Comparison of ENCODE assay signal across 20 cellular contexts in the genomic region with DNA sequence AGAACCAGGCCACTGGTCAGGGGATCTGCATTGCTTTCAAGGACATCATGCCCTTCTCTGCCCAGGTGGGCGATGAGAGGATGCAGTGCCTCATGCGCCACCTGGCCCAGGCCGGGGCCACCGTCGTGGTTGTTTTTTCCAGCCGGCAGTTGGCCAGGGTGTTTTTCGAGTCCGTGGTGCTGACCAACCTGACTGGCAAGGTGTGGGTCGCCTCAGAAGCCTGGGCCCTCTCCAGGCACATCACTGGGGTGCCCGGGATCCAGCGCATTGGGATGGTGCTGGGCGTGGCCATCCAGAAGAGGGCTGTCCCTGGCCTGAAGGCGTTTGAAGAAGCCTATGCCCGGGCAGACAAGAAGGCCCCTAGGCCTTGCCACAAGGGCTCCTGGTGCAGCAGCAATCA. TPM values are rescaled to one million over a fixed set of nuclear protein-coding genes. Genes with fewer than 3 reads are reported as not detected.
A peak's percentile ranks its signal among the peaks of the same experiment; 100 is the strongest.
DNase-seq lines count a peak whose midpoint lies in the region; ATAC-seq, FAIRE-seq and TF ChIP-seq lines count a peak whose summit lies in the region.
"Had no signal": no experiment of that assay in that cellular context is flagged by ENCODE, and none has a peak within 500 bp of the region (broad histone marks: within the 10 kb centered on the region; RNA-seq: fewer than 3 reads in every experiment).

No MANE protein-coding gene starts in this region.

- CTCF ChIA-PET in SK-N-SH (lab: Yijun Ruan, JAX) (interaction anchor here (1.2 to 1.4 kb wide), 2 partner anchors 20 to 53 kb away, joined by 3 to 7 read pairs; partner anchors contain the start of gene NOL9), K562 (lab: Yijun Ruan, JAX; ENCODE audit: low intra/inter-chr PET ratio) (no interaction called here)

- H3K4me2 ChIP-seq in SK-N-SH (no peak overlapping the region), K562 (ENCODE audit: insufficient read depth, low read length) (no peak overlapping the region), osteoblast (ENCODE audit: insufficient read depth, low read length) (no peak overlapping the region)
- H3K4me2 ChIP-seq: BLaER1 treated with 17β-estradiol and CSF1 and Interleukin-3, amounts not matched to agents 10 nM and 100 nM had no signal

- FAIRE-seq in K562 (lab: Jason Lieb, UNC): no peak
- FAIRE-seq: A204.1, D721Med, G401.6 had no signal

- H3F3A ChIP-seq in SK-N-SH (replicated peaks; ENCODE audit: insufficient read depth): no peaks in the 10 kb centered on the region

- no TSS peak for BruUV-seq in K562 (replicated peaks; lab: Mats Ljungman, UMichigan)

- TF ChIP-seq CTCF in SK-N-SH (IDR thresholded peaks at IDR 0.05): no peak
- no peak for TF ChIP-seq CTCF in K562 (IDR thresholded peaks at IDR 0.05 in 2 of 3, conservative IDR thresholded peaks at IDR 0.05 in 1 of 3; ENCODE audit: insufficient read depth in 2 of 3, low read depth in 1 of 3, low read length in 3 of 3)
- no peak for TF ChIP-seq CTCF in osteoblast (IDR thresholded peaks at IDR 0.05; ENCODE audit: extremely low read depth, low read depth, low read length)
- TF ChIP-seq CTCF in BE2C (IDR thresholded peaks at IDR 0.05; ENCODE audit: low read depth, low read length): no peak

- WGBS in SK-N-SH (ENCODE audit: low lambda C conversion rate): 68% methylated on average over 4 of the region's 14 CpGs
- WGBS in K562 (ENCODE audit: insufficient coverage, low coverage, missing lambda C conversion rate): 42% methylated on average over 12 of the region's 14 CpGs

- H3K27ac ChIP-seq in SK-N-SH (ENCODE audit: low read depth in 2 of 2, low read length in 1 of 2): no peak overlapping the region
- H3K27ac ChIP-seq in K562 (ENCODE audit: extremely low read depth, low read depth, low read length): no peak overlapping the region
- H3K27ac ChIP-seq in osteoblast (ENCODE audit: low read depth, low read length): no peak overlapping the region
- H3K27ac ChIP-seq: 22Rv1; BLaER1 treated with 17β-estradiol and CSF1 and Interleukin-3, amounts not matched to agents 10 nM and 100 nM; C4-2B had no signal

- TF ChIP-seq POLR2A in K562 (conservative IDR thresholded peaks at IDR 0.05): no peak

- H3K9me3 ChIP-seq in SK-N-SH (no peaks in the 10 kb centered on the region), K562 (replicated peaks; ENCODE audit: control insufficient read depth, insufficient read depth, low read depth, low read length) (no peaks in the 10 kb centered on the region), osteoblast (ENCODE audit: low read depth, low read length) (peaks cover 3% of the 10 kb centered on the region), BE2C (no peaks in the 10 kb centered on the region)
- H3K9me3 ChIP-seq: Caco-2 had no signal

- TF ChIP-seq RAD21 in SK-N-SH (IDR thresholded peaks at IDR 0.05; ENCODE audit: low read length) (no peak), K562 (CRISPR knock-in tag; conservative IDR thresholded peaks at IDR 0.05 in 1 of 2, IDR thresholded peaks at IDR 0.05 in 1 of 2) (no peak)

- H3K79me2 ChIP-seq in SK-N-SH (ENCODE audit: insufficient read depth): no peaks in the 10 kb centered on the region
- peaks cover under 1% of the 10 kb centered on the region; the same call in 2 of the 3 replicates for H3K79me2 ChIP-seq in K562 (ENCODE audit: control insufficient read depth, insufficient read depth, low read length)
- peaks cover under 1% of the 10 kb centered on the region for H3K79me2 ChIP-seq in osteoblast (ENCODE audit: insufficient read depth, low read length)

- in situ Hi-C loops in K562 (cut with MboI): no loop called here

- POLR2A ChIA-PET in SK-N-SH (lab: Yijun Ruan, JAX) (no interaction called here), K562 (lab: Yijun Ruan, JAX) (interaction anchor here (1.0 to 1.5 kb wide), 3 partner anchors 13 to 20 kb away, joined by 4 read pairs; partner anchors contain the start of gene TAS1R1)

- no peaks in the 10 kb centered on the region for H3K9me2 ChIP-seq in SK-N-SH

- H3K9ac ChIP-seq in SK-N-SH (no peak overlapping the region), K562 (ENCODE audit: insufficient read depth in 1 of 2, low read depth in 2 of 2, low read length in 2 of 2) (peak overlapping the region in 1 of 2 experiments; percentile 27; a peak in 1 of 4 replicates)
- H3K9ac ChIP-seq: BLaER1 treated with 17β-estradiol and CSF1 and Interleukin-3, amounts not matched to agents 10 nM and 100 nM had no signal

- no peak overlapping the region for H3K4me3 ChIP-seq in SK-N-SH (ENCODE audit: low read depth in 2 of 2, low read length in 1 of 2)
- no peak overlapping the region for H3K4me3 ChIP-seq in K562
- H3K4me3 ChIP-seq in osteoblast (ENCODE audit: insufficient read depth, low read length): no peak overlapping the region
- no peak overlapping the region for H3K4me3 ChIP-seq in BE2C (ENCODE audit: low read depth, low read length)
- H3K4me3 ChIP-seq: BLaER1 treated with 17β-estradiol and CSF1 and Interleukin-3, amounts not matched to agents 10 nM and 100 nM had no signal

- H3K27me3 ChIP-seq in SK-N-SH (ENCODE audit: insufficient read depth) (no peaks in the 10 kb centered on the region), K562 (ENCODE audit: control insufficient read depth in 2 of 2, insufficient read depth in 2 of 2, low read length in 2 of 2) (no peaks in the 10 kb centered on the region), osteoblast (ENCODE audit: insufficient read depth, low read length) (peaks cover 9% of the 10 kb centered on the region), BE2C (no peaks in the 10 kb centered on the region)
- H3K27me3 ChIP-seq: BLaER1 treated with 17β-estradiol and CSF1 and Interleukin-3, amounts not matched to agents 10 nM and 100 nM had no signal

- H2AFZ ChIP-seq in SK-N-SH (ENCODE audit: low read depth): no peak overlapping the region
- no peak overlapping the region for H2AFZ ChIP-seq in K562 (ENCODE audit: low read depth, low read length)
- no peak overlapping the region for H2AFZ ChIP-seq in osteoblast (ENCODE audit: low read length)

- intact Hi-C loops in K562 (cut with micrococcal nuclease): no loop called here

- DNase-seq in SK-N-SH: peak; percentile 10
- DNase-seq in K562 (ENCODE audit: extremely low read depth in 1 of 4, low spot score in 3 of 4): no peak
- peak; percentile 42 for DNase-seq in osteoblast (ENCODE audit: insufficient read length, low spot score, missing footprints)
- no peak for DNase-seq in HCEC 1CT
- no peak for DNase-seq in BE2C
- DNase-seq: ACHN; Caco-2; Calu3; CD4-positive, alpha-beta T cell; CD8-positive, alpha-beta T cell; DMS79 treated with DMSO at 0.1 percent for 48 hours; GF-D8 had no signal

- ATAC-seq in SK-N-SH treated with all-trans-retinoic acid at 6 μM for 48 hours (no peak), K562 (no peak)
- ATAC-seq: CD8-positive, alpha-beta T cell had no signal

- no peaks in the 10 kb centered on the region for H3K9me1 ChIP-seq in K562 (ENCODE audit: control insufficient read depth, insufficient read depth, low read length)

- H3K4me1 ChIP-seq in SK-N-SH (ENCODE audit: control insufficient read depth in 1 of 2, insufficient read depth in 2 of 2, low read depth in 1 of 2, low read length in 1 of 2) (peaks cover 6 to 15% of the 10 kb centered on the region in 2 experiments; a peak in 1 of 4 replicates), K562 (replicated peaks in 1 of 2; ENCODE audit: control insufficient read depth in 2 of 2, insufficient read depth in 2 of 2, low read length in 2 of 2) (peaks cover 10 to 25% of the 10 kb centered on the region in 2 experiments), osteoblast (ENCODE audit: insufficient read depth, low read length) (peaks cover 21% of the 10 kb centered on the region), BE2C (no peaks in the 10 kb centered on the region)

- no peak for TF ChIP-seq EP300 in SK-N-SH (IDR thresholded peaks at IDR 0.05; ENCODE audit: borderline replicate concordance in 1 of 2, low read depth in 1 of 2, low read length in 1 of 2)
- no peak for TF ChIP-seq EP300 in K562 (IDR thresholded peaks at IDR 0.05; ENCODE audit: low read length)

- no peaks in the 10 kb centered on the region for H4K20me1 ChIP-seq in SK-N-SH (ENCODE audit: insufficient read depth)
- H4K20me1 ChIP-seq in K562 (replicated peaks; ENCODE audit: control insufficient read depth, insufficient read depth, low read length): no peaks in the 10 kb centered on the region
- H4K20me1 ChIP-seq in osteoblast (ENCODE audit: insufficient read depth, low read length): no peaks in the 10 kb centered on the region
- H4K20me1 ChIP-seq: BLaER1 treated with 17β-estradiol and CSF1 and Interleukin-3, amounts not matched to agents 10 nM and 100 nM had no signal

- H3K36me3 ChIP-seq in SK-N-SH (replicated peaks in 1 of 2; ENCODE audit: control insufficient read depth in 1 of 2, insufficient read depth in 2 of 2, low read length in 1 of 2) (no peaks in the 10 kb centered on the region), K562 (ENCODE audit: control insufficient read depth, insufficient read depth, low read length) (no peaks in the 10 kb centered on the region), osteoblast (ENCODE audit: insufficient read depth, low read length) (no peaks in the 10 kb centered on the region), BE2C (no peaks in the 10 kb centered on the region)
- H3K36me3 ChIP-seq: BLaER1 treated with 17β-estradiol and CSF1 and Interleukin-3, amounts not matched to agents 10 nM and 100 nM had no signal

RNA-seq across cellular contexts. Expression of gene ZBTB48, which starts 5.0 kb away (rescaled TPM):
- polyA plus RNA-seq in SK-N-SH (2012; rRNA removed) (28.8 and 31.2 TPM in 2 replicates), K562 (2011; rRNA removed) (29.5 and 57.2 TPM in 2 replicates), K562 (2014; fragmentation: Illumina TruSeq; extraction: Trizol) (24.9 and 40.6 TPM in 2 replicates), K562 (2014; fragmentation: Nextera tagmentation; extraction: Ambion mirVana) (1 to 10 TPM; 1.9 to 7.4 TPM), K562 (2014; rRNA removed) (50.9 and 66.9 TPM in 2 replicates)
- 8.1 and 14.1 TPM in 2 replicates for polyA plus RNA-seq in SK-N-SH (2012; cell fraction: cytosol; rRNA removed)
- polyA plus RNA-seq in SK-N-SH (2012; cell fraction: nucleus; rRNA removed): 123 and 203 TPM in 2 replicates
- 73.9 and 235 TPM in 2 replicates for total RNA-seq in K562 (2011; cell fraction: chromatin; rRNA removed; ENCODE audit: low replicate concordance)
- 195 and 197 TPM in 2 replicates for total RNA-seq in K562 (2011; cell fraction: nucleolus; rRNA removed)
- total RNA-seq in K562 (2011; cell fraction: nucleoplasm; rRNA removed): 94.0 and 120 TPM in 2 replicates
- total RNA-seq in K562 (2014; rRNA removed) (42.4 and 52.4 TPM in 2 replicates), K562 (2014; rRNA removed; fragmentation: Illumina TruSeq; extraction: Trizol) (17.2 and 19.8 TPM in 2 replicates), K562 (2015; rRNA removed; fragmentation: Illumina TruSeq; extraction: Trizol) (44.5 and 55.4 TPM in 2 replicates), K562 (2021) (52.9 and 55.3 TPM in 2 replicates), osteoblast (11.5 and 14.5 TPM in 2 replicates)
- 50.1 and 59.3 TPM in 2 replicates for polyA plus RNA-seq in K562 (2011; cell fraction: cytosol; rRNA removed)
- 124 and 137 TPM in 2 replicates for polyA plus RNA-seq in K562 (2011; cell fraction: nucleus; rRNA removed)
- 45.7 and 62.8 TPM in 2 replicates for polyA plus RNA-seq in K562 (2012)
- polyA minus RNA-seq in K562 (2011; rRNA and poly(A)+ RNA removed): 28.0 and 28.3 TPM in 2 replicates
- polyA minus RNA-seq in K562 (2011; cell fraction: cytosol; rRNA and poly(A)+ RNA removed): 31.8 and 39.4 TPM in 2 replicates
- polyA minus RNA-seq in K562 (2011; cell fraction: nucleus; rRNA and poly(A)+ RNA removed): 52.8 and 74.0 TPM in 2 replicates
- 54.3 TPM for polyA plus RNA-seq in BE2C (2012; ENCODE audit: insufficient read depth, insufficient read length, low read depth)

RNA-seq across cellular contexts. Expression of gene TAS1R1, which starts 19.7 kb away (rescaled TPM):
- polyA plus RNA-seq in SK-N-SH (2012; rRNA removed): not detected in 2 replicates
- polyA plus RNA-seq in SK-N-SH (2012; cell fraction: cytosol; rRNA removed): 0.03 TPM in 1 of 2 replicates, not detected in the other
- polyA plus RNA-seq in SK-N-SH (2012; cell fraction: nucleus; rRNA removed): 0.05 TPM in 2 replicates
- 0.28 and 0.44 TPM in 2 replicates for total RNA-seq in K562 (2011; cell fraction: chromatin; rRNA removed; ENCODE audit: low replicate concordance)
- 0.39 TPM in 1 of 2 replicates, not detected in the other for total RNA-seq in K562 (2011; cell fraction: nucleolus; rRNA removed)
- total RNA-seq in K562 (2011; cell fraction: nucleoplasm; rRNA removed): 0.15 TPM in 1 of 2 replicates, not detected in the other
- total RNA-seq in K562 (2014; rRNA removed): not detected in 2 replicates
- not detected in 2 replicates for total RNA-seq in K562 (2014; rRNA removed; fragmentation: Illumina TruSeq; extraction: Trizol)
- total RNA-seq in K562 (2015; rRNA removed; fragmentation: Illumina TruSeq; extraction: Trizol): not detected in 2 replicates
- not detected in 2 replicates for total RNA-seq in K562 (2021)
- polyA plus RNA-seq in K562 (2011; rRNA removed): 0.04 and 0.06 TPM in 2 replicates
- 0.01 and 0.04 TPM in 2 replicates for polyA plus RNA-seq in K562 (2011; cell fraction: cytosol; rRNA removed)
- 0.06 TPM in 1 of 2 replicates, not detected in the other for polyA plus RNA-seq in K562 (2011; cell fraction: nucleus; rRNA removed)
- 0.07 and 0.12 TPM in 2 replicates for polyA plus RNA-seq in K562 (2012)
- polyA plus RNA-seq in K562 (2014; fragmentation: Illumina TruSeq; extraction: Trizol): not detected in 2 replicates
- not detected for polyA plus RNA-seq in K562 (2014; fragmentation: Nextera tagmentation; extraction: Ambion mirVana)
- not detected in 2 replicates for polyA plus RNA-seq in K562 (2014; rRNA removed)
- polyA minus RNA-seq in K562 (2011; rRNA and poly(A)+ RNA removed): 0.11 TPM in 1 of 2 replicates, not detected in the other
- not detected in 2 replicates for polyA minus RNA-seq in K562 (2011; cell fraction: cytosol; rRNA and poly(A)+ RNA removed)
- polyA minus RNA-seq in K562 (2011; cell fraction: nucleus; rRNA and poly(A)+ RNA removed): not detected in 2 replicates
- under 0.01 and 0.29 TPM in 2 replicates for total RNA-seq in osteoblast
- polyA plus RNA-seq in BE2C (2012; ENCODE audit: insufficient read depth, insufficient read length, low read depth): not detected
- total RNA-seq: A673; Caco-2; Calu3; CD4-positive, alpha-beta T cell; CD8-positive, alpha-beta T cell had no signal

RNA-seq across cellular contexts. Expression of gene NOL9, which starts 20.5 kb away (rescaled TPM):
- polyA plus RNA-seq in SK-N-SH (2012; rRNA removed) (7.1 and 7.9 TPM in 2 replicates), K562 (2011; rRNA removed) (52.3 and 52.7 TPM in 2 replicates), K562 (2014; fragmentation: Illumina TruSeq; extraction: Trizol) (25.8 and 30.1 TPM in 2 replicates), K562 (2014; fragmentation: Nextera tagmentation; extraction: Ambion mirVana) (10 to 100 TPM in 1 of 2 experiments, 1 to 10 TPM in 1; 5.6 to 10.1 TPM), K562 (2014; rRNA removed) (35.6 and 40.0 TPM in 2 replicates)
- 7.0 and 7.7 TPM in 2 replicates for polyA plus RNA-seq in SK-N-SH (2012; cell fraction: cytosol; rRNA removed)
- 12.4 and 18.8 TPM in 2 replicates for polyA plus RNA-seq in SK-N-SH (2012; cell fraction: nucleus; rRNA removed)
- 408 and 415 TPM in 2 replicates for total RNA-seq in K562 (2011; cell fraction: chromatin; rRNA removed; ENCODE audit: low replicate concordance)
- 189 and 201 TPM in 2 replicates for total RNA-seq in K562 (2011; cell fraction: nucleolus; rRNA removed)
- total RNA-seq in K562 (2011; cell fraction: nucleoplasm; rRNA removed): 302 and 309 TPM in 2 replicates
- total RNA-seq in K562 (2014; rRNA removed) (47.3 and 58.4 TPM in 2 replicates), K562 (2014; rRNA removed; fragmentation: Illumina TruSeq; extraction: Trizol) (62.5 and 63.6 TPM in 2 replicates), K562 (2015; rRNA removed; fragmentation: Illumina TruSeq; extraction: Trizol) (52.8 and 56.5 TPM in 2 replicates), K562 (2021) (76.5 and 79.3 TPM in 2 replicates), osteoblast (31.1 and 32.1 TPM in 2 replicates)
- 19.5 and 29.3 TPM in 2 replicates for polyA plus RNA-seq in K562 (2011; cell fraction: cytosol; rRNA removed)
- 60.2 and 68.3 TPM in 2 replicates for polyA plus RNA-seq in K562 (2011; cell fraction: nucleus; rRNA removed)
- polyA plus RNA-seq in K562 (2012): 9.6 and 15.3 TPM in 2 replicates
- 80.8 and 105 TPM in 2 replicates for polyA minus RNA-seq in K562 (2011; rRNA and poly(A)+ RNA removed)
- polyA minus RNA-seq in K562 (2011; cell fraction: cytosol; rRNA and poly(A)+ RNA removed): 22.9 and 38.4 TPM in 2 replicates
- 42.3 and 74.4 TPM in 2 replicates for polyA minus RNA-seq in K562 (2011; cell fraction: nucleus; rRNA and poly(A)+ RNA removed)
- polyA plus RNA-seq in BE2C (2012; ENCODE audit: insufficient read depth, insufficient read length, low read depth): 4.9 TPM

RNA-seq across cellular contexts. Expression of gene KLHL21, which starts 27.9 kb away (rescaled TPM):
- polyA plus RNA-seq in SK-N-SH (2012; rRNA removed): 9.0 and 12.5 TPM in 2 replicates
- 4.5 and 7.5 TPM in 2 replicates for polyA plus RNA-seq in SK-N-SH (2012; cell fraction: cytosol; rRNA removed)
- 29.6 and 32.4 TPM in 2 replicates for polyA plus RNA-seq in SK-N-SH (2012; cell fraction: nucleus; rRNA removed)
- 34.6 and 104 TPM in 2 replicates for total RNA-seq in K562 (2011; cell fraction: chromatin; rRNA removed; ENCODE audit: low replicate concordance)
- total RNA-seq in K562 (2011; cell fraction: nucleolus; rRNA removed): 89.4 and 101 TPM in 2 replicates
- 53.5 and 55.7 TPM in 2 replicates for total RNA-seq in K562 (2011; cell fraction: nucleoplasm; rRNA removed)
- 26.4 and 32.3 TPM in 2 replicates for total RNA-seq in K562 (2014; rRNA removed)
- 10.0 and 12.6 TPM in 2 replicates for total RNA-seq in K562 (2014; rRNA removed; fragmentation: Illumina TruSeq; extraction: Trizol)
- 22.4 and 23.6 TPM in 2 replicates for total RNA-seq in K562 (2015; rRNA removed; fragmentation: Illumina TruSeq; extraction: Trizol)
- total RNA-seq in K562 (2021): 39.6 and 42.1 TPM in 2 replicates
- 11.0 and 14.9 TPM in 2 replicates for polyA plus RNA-seq in K562 (2011; rRNA removed)
- 17.3 and 24.4 TPM in 2 replicates for polyA plus RNA-seq in K562 (2011; cell fraction: cytosol; rRNA removed)
- polyA plus RNA-seq in K562 (2011; cell fraction: nucleus; rRNA removed): 28.7 and 48.0 TPM in 2 replicates
- polyA plus RNA-seq in K562 (2012): 37.5 and 39.1 TPM in 2 replicates
- polyA plus RNA-seq in K562 (2014; fragmentation: Illumina TruSeq; extraction: Trizol): 17.5 and 24.2 TPM in 2 replicates
- 1 to 10 TPM; 2.1 to 2.2 TPM for polyA plus RNA-seq in K562 (2014; fragmentation: Nextera tagmentation; extraction: Ambion mirVana)
- polyA plus RNA-seq in K562 (2014; rRNA removed): 21.0 and 22.2 TPM in 2 replicates
- 14.0 and 18.0 TPM in 2 replicates for polyA minus RNA-seq in K562 (2011; rRNA and poly(A)+ RNA removed)
- 21.5 and 32.0 TPM in 2 replicates for polyA minus RNA-seq in K562 (2011; cell fraction: cytosol; rRNA and poly(A)+ RNA removed)
- polyA minus RNA-seq in K562 (2011; cell fraction: nucleus; rRNA and poly(A)+ RNA removed): 22.6 and 27.8 TPM in 2 replicates
- total RNA-seq in osteoblast: 76.3 and 86.1 TPM in 2 replicates
- polyA plus RNA-seq in BE2C (2012; ENCODE audit: insufficient read depth, insufficient read length, low read depth): 22.7 TPM

RNA-seq across cellular contexts. Expression of gene PHF13, which starts 38.7 kb away (rescaled TPM):
- polyA plus RNA-seq in SK-N-SH (2012; rRNA removed): 6.5 and 8.5 TPM in 2 replicates
- polyA plus RNA-seq in SK-N-SH (2012; cell fraction: cytosol; rRNA removed): 6.9 and 8.9 TPM in 2 replicates
- 16.4 and 22.0 TPM in 2 replicates for polyA plus RNA-seq in SK-N-SH (2012; cell fraction: nucleus; rRNA removed)
- total RNA-seq in K562 (2011; cell fraction: chromatin; rRNA removed; ENCODE audit: low replicate concordance): 29.6 and 40.5 TPM in 2 replicates
- total RNA-seq in K562 (2011; cell fraction: nucleolus; rRNA removed): 22.5 and 27.3 TPM in 2 replicates
- total RNA-seq in K562 (2011; cell fraction: nucleoplasm; rRNA removed): 22.7 and 26.4 TPM in 2 replicates
- total RNA-seq in K562 (2014; rRNA removed): 12.6 and 13.8 TPM in 2 replicates
- 11.7 and 12.6 TPM in 2 replicates for total RNA-seq in K562 (2014; rRNA removed; fragmentation: Illumina TruSeq; extraction: Trizol)
- 9.8 and 10.3 TPM in 2 replicates for total RNA-seq in K562 (2015; rRNA removed; fragmentation: Illumina TruSeq; extraction: Trizol)
- 30.2 and 36.1 TPM in 2 replicates for total RNA-seq in K562 (2021)
- 8.8 and 9.6 TPM in 2 replicates for polyA plus RNA-seq in K562 (2011; rRNA removed)
- polyA plus RNA-seq in K562 (2011; cell fraction: cytosol; rRNA removed): 6.1 and 6.2 TPM in 2 replicates
- polyA plus RNA-seq in K562 (2011; cell fraction: nucleus; rRNA removed): 20.7 and 23.9 TPM in 2 replicates
- polyA plus RNA-seq in K562 (2012): 15.6 and 27.8 TPM in 2 replicates
- polyA plus RNA-seq in K562 (2014; fragmentation: Illumina TruSeq; extraction: Trizol): 17.9 and 21.5 TPM in 2 replicates
- 1 to 10 TPM; 1.8 TPM for polyA plus RNA-seq in K562 (2014; fragmentation: Nextera tagmentation; extraction: Ambion mirVana)
- 13.2 and 13.3 TPM in 2 replicates for polyA plus RNA-seq in K562 (2014; rRNA removed)
- 7.5 and 7.7 TPM in 2 replicates for polyA minus RNA-seq in K562 (2011; rRNA and poly(A)+ RNA removed)
- 7.8 and 9.4 TPM in 2 replicates for polyA minus RNA-seq in K562 (2011; cell fraction: cytosol; rRNA and poly(A)+ RNA removed)
- 4.3 and 6.3 TPM in 2 replicates for polyA minus RNA-seq in K562 (2011; cell fraction: nucleus; rRNA and poly(A)+ RNA removed)
- total RNA-seq in osteoblast: 13.4 and 16.8 TPM in 2 replicates
- 5.9 TPM for polyA plus RNA-seq in BE2C (2012; ENCODE audit: insufficient read depth, insufficient read length, low read depth)

Comparison
In these comparisons a context has a peak if more than half of its experiments do, and no peak if none do; other contexts are left out.
1. DNase-seq: peak in SK-N-SH (single experiment) and osteoblast (single experiment); none in K562 (0 of 4), HCEC 1CT (single experiment) and BE2C (single experiment).
2. Of the 27 proteins assayed by ChIP-seq in both K562 and SK-N-SH: peak only in K562: USF1; only in SK-N-SH: none; in both: none; in neither: 26.